ENCODE assay signal across 1 cellular context in the genomic region with DNA sequence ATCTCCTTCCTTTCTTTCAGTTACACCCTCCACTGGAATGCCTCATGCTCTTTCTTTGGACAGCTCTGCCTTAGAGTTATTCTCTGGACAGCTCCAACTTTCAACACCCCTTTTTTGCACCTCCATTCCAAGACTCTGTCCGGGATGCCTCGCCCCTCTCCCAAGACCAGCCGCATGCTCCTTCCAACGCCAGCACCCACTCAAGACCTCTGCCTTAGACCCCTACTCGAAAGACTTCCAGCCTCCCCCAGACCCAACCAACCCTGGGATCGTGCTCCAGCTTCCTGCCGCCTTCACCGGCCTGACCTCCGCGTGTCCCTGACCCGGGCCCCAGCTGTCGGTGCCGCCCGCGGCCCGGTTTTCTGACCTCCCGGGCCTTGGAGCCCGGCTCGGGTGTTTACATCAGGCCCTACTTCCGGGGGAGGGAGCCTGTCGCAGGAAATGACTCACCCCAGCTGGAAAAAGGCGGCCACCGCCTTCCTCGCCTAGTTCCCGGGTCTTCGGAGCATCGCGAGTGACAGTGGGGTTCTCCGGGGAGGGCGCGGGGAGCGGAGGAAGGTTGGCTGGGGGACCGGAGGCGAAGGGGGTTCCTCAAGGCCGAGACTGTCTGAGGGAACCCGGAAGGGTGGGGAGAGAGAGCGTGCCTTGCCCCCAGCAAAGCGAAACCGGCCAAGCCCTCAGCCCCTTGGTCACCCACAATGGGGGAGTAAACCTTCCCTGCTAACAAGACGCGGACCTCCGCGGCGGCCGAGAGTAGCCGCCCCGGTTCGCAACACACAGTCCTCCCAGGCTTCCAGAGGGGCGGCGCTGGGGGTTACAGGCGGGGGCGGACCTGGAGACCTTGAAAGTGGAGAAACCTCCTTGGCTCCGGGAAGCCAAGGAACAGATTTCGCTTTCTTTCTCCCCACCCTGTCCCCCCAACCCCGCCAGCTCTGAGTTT.
A peak's percentile ranks its signal among the peaks of the same experiment; 100 is the strongest.
TF ChIP-seq lines count a peak whose summit lies in the region.

TSS of gene WDR45 (minus strand) at position 399 of the 940 bp plus-strand sequence. CDS start 1,792 bp downstream, outside the sequence.

TF ChIP-seq in IMR-90, 13 proteins besides CTCF, POLR2A, EP300 and RAD21 (continued from another document):
- TF ChIP-seq MAZ (IDR thresholded peaks at IDR 0.05; ENCODE audit: borderline replicate concordance, low read depth, low read length) (peak; percentile 70; the same call in 1 of the 2 replicates), SMC3 (IDR thresholded peaks at IDR 0.05; ENCODE audit: low read depth, low read length) (no peak)
